Comparison of ENCODE assay signal across 9 cellular contexts in the genomic region with DNA sequence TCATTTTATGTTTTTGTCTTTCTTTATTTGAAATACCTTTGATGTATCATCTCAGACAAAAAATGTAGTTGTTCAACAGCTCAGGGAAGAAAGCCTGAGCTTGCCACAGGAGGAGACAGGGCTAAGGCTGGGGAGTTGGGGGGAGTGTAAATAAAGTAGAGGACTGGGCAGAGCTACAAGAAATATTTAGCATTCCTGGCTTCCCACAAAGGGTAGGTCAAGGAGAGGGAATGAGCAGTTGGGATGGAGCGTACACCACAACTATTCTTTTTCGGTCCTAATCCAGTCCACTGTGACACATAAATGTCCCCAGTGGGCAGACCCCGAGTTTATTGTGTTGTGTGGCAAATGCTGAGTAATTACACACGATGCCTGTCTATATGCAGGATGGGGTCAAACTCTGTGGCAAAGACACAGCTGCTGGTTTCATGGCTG.
DNase-seq lines count a peak whose midpoint lies in the region; FAIRE-seq lines count a peak whose summit lies in the region.
"Had no signal": no experiment of that assay in that cellular context is flagged by ENCODE, and none has a peak within 500 bp of the region (broad histone marks: within the 10 kb centered on the region; RNA-seq: fewer than 3 reads in every experiment).

No MANE protein-coding gene starts in this region.

- peaks cover 2% of the 10 kb centered on the region for H3K9me3 Mint-ChIP-seq in activated CD4-positive, alpha-beta memory T cell treated with anti-CD3 and anti-CD28 coated beads for 36 hours
- peaks cover 0 to 4% (median 0%) of the 10 kb centered on the region in 5 donors for H3K9me3 Mint-ChIP-seq in CD8-positive, alpha-beta memory T cell
- peaks cover 21% of the 10 kb centered on the region for H3K9me3 Mint-ChIP-seq in activated CD4-positive, alpha-beta T cell treated with anti-CD3 and anti-CD28 coated beads, Interleukin-2, amount 10 ng/mL, durations not matched to agents 24 days and 14 days

- peak overlapping the region; percentile 48 for H3K27ac ChIP-seq in rectal smooth muscle tissue (ENCODE audit: low read depth, low read length)
- no peak overlapping the region for H3K27ac ChIP-seq in CD8-positive, alpha-beta memory T cell (ENCODE audit: low read depth, low read length)

- intact Hi-C loops in activated CD4-positive, alpha-beta memory T cell treated with anti-CD3 and anti-CD28 coated beads for 36 hours (cut with micrococcal nuclease), result no loop called here
- intact Hi-C loops in activated CD4-positive, alpha-beta T cell treated with anti-CD3 and anti-CD28 coated beads, Interleukin-2, amount 10 ng/mL, durations not matched to agents 24 days and 14 days (cut with micrococcal nuclease), result no loop called here

- peaks cover 17% of the 10 kb centered on the region for H3K4me1 ChIP-seq in rectal smooth muscle tissue (ENCODE audit: control insufficient read depth, insufficient read depth, low read length)
- no peaks in the 10 kb centered on the region for H3K4me1 ChIP-seq in CD8-positive, alpha-beta memory T cell (ENCODE audit: insufficient read depth, low read length)

- peaks cover 6% of the 10 kb centered on the region for H3K4me1 Mint-ChIP-seq in activated CD4-positive, alpha-beta memory T cell treated with anti-CD3 and anti-CD28 coated beads for 36 hours (ENCODE audit: low read depth)
- no peaks in the 10 kb centered on the region for H3K4me1 Mint-ChIP-seq in CD8-positive, alpha-beta memory T cell
- H3K4me1 Mint-ChIP-seq in activated CD4-positive, alpha-beta T cell treated with anti-CD3 and anti-CD28 coated beads, Interleukin-2, amount 10 ng/mL, durations not matched to agents 24 days and 14 days, result peaks cover 7% of the 10 kb centered on the region

- no peaks in the 10 kb centered on the region for H3K27me3 Mint-ChIP-seq in activated CD4-positive, alpha-beta memory T cell treated with anti-CD3 and anti-CD28 coated beads for 36 hours
- H3K27me3 Mint-ChIP-seq in CD8-positive, alpha-beta memory T cell, result peaks cover 0 to 4% of the 10 kb centered on the region in 2 donors
- no peaks in the 10 kb centered on the region for H3K27me3 Mint-ChIP-seq in activated CD4-positive, alpha-beta T cell treated with anti-CD3 and anti-CD28 coated beads, Interleukin-2, amount 10 ng/mL, durations not matched to agents 24 days and 14 days

- POLR2A ChIA-PET in activated CD4-positive, alpha-beta memory T cell treated with anti-CD3 and anti-CD28 coated beads for 36 hours (lab: Charles Lee), result no interaction called here
- POLR2A ChIA-PET in CD8-positive, alpha-beta memory T cell (lab: Charles Lee), result no interaction called here

- H3K27ac Mint-ChIP-seq in activated CD4-positive, alpha-beta memory T cell treated with anti-CD3 and anti-CD28 coated beads for 36 hours, result no peak overlapping the region
- peak overlapping the region in 1 of 8 donors; percentile 77 for H3K27ac Mint-ChIP-seq in CD8-positive, alpha-beta memory T cell
- H3K27ac Mint-ChIP-seq in activated CD4-positive, alpha-beta T cell treated with anti-CD3 and anti-CD28 coated beads, Interleukin-2, amount 10 ng/mL, durations not matched to agents 24 days and 14 days, result no peak overlapping the region

- CTCF ChIA-PET in activated CD4-positive, alpha-beta memory T cell treated with anti-CD3 and anti-CD28 coated beads for 36 hours (lab: Charles Lee), result no interaction called here
- CTCF ChIA-PET in CD8-positive, alpha-beta memory T cell (lab: Charles Lee), result interaction anchor here (1.5 kb wide), 1 partner anchor 8 kb away, joined by 3 read pairs; no protein-coding TSS in a partner anchor

- H3K4me3 ChIP-seq in rectal smooth muscle tissue (ENCODE audit: low read length), result no peak overlapping the region
- H3K4me3 ChIP-seq in CD8-positive, alpha-beta memory T cell (ENCODE audit: low read length), result no peak overlapping the region

- no peak overlapping the region for H3K9ac ChIP-seq in rectal smooth muscle tissue (ENCODE audit: low read length)

- H3K36me3 Mint-ChIP-seq in activated CD4-positive, alpha-beta memory T cell treated with anti-CD3 and anti-CD28 coated beads for 36 hours, result no peaks in the 10 kb centered on the region
- H3K36me3 Mint-ChIP-seq in CD8-positive, alpha-beta memory T cell, result peaks cover 0 to 21% (median 2%) of the 10 kb centered on the region in 3 donors
- no peaks in the 10 kb centered on the region for H3K36me3 Mint-ChIP-seq in activated CD4-positive, alpha-beta T cell treated with anti-CD3 and anti-CD28 coated beads, Interleukin-2, amount 10 ng/mL, durations not matched to agents 24 days and 14 days (ENCODE audit: low read depth)

- no peaks in the 10 kb centered on the region for H3K9me3 ChIP-seq in CD8-positive, alpha-beta memory T cell (ENCODE audit: low read length)

- no peak overlapping the region for H3K4me3 Mint-ChIP-seq in activated CD4-positive, alpha-beta memory T cell treated with anti-CD3 and anti-CD28 coated beads for 36 hours
- no peak overlapping the region for H3K4me3 Mint-ChIP-seq in CD8-positive, alpha-beta memory T cell
- H3K4me3 Mint-ChIP-seq in activated CD4-positive, alpha-beta T cell treated with anti-CD3 and anti-CD28 coated beads, Interleukin-2, amount 10 ng/mL, durations not matched to agents 24 days and 14 days, result no peak overlapping the region

- DNase-seq in Caki2 (ENCODE audit: low read depth) (peak; percentile 60), RCC 7860 (ENCODE audit: low spot score) (peak; percentile 98), fibroblast of the conjunctiva (ENCODE audit: low read depth) (peak; percentile 75), COLO668 (lab: John Stamatoyannopoulos, UW; ENCODE audit: unreplicated experiment) (no peak)
- no peak for DNase-seq in activated CD4-positive, alpha-beta memory T cell treated with anti-CD3 and anti-CD28 coated beads for 36 hours
- DNase-seq in CD8-positive, alpha-beta memory T cell, result no peak
- DNase-seq in activated CD4-positive, alpha-beta T cell treated with anti-CD3 and anti-CD28 coated beads, Interleukin-2, amount 10 ng/mL, durations not matched to agents 24 days and 14 days, result no peak
- DNase-seq: NCI-H446 treated with DMSO at 0.1 percent for 48 hours had no signal

- FAIRE-seq in RCC 7860 (lab: Jason Lieb, UNC), result peak; percentile 96

- no peaks in the 10 kb centered on the region for H3K36me3 ChIP-seq in rectal smooth muscle tissue (ENCODE audit: control insufficient read depth, insufficient read depth, low read length)
- no peaks in the 10 kb centered on the region for H3K36me3 ChIP-seq in CD8-positive, alpha-beta memory T cell (ENCODE audit: insufficient read depth, low read length)

- no peaks in the 10 kb centered on the region for H3K27me3 ChIP-seq in rectal smooth muscle tissue (ENCODE audit: control insufficient read depth, insufficient read depth, low read length)
- H3K27me3 ChIP-seq in CD8-positive, alpha-beta memory T cell (ENCODE audit: insufficient read depth, low read length, poor library complexity, severe bottlenecking), result no peaks in the 10 kb centered on the region

- in situ Hi-C loops in Caki2 (cut with HindIII; ENCODE audit: low pct_unique_long_range_greater_than_20kb, low sequenced_read_pairs), result no loop called here

Comparison
In these comparisons a context has a peak if more than half of its experiments do, and no peak if none do; other contexts are left out.
1. DNase-seq: peak in Caki2 (single experiment), RCC 7860 (single experiment) and fibroblast of the conjunctiva (single experiment); none in activated CD4-positive, alpha-beta memory T cell treated with anti-CD3 and anti-CD28 coated beads for 36 hours (single experiment), CD8-positive, alpha-beta memory T cell (0 of 5), COLO668 (single experiment) and activated CD4-positive, alpha-beta T cell treated with anti-CD3 and anti-CD28 coated beads, Interleukin-2, amount 10 ng/mL, durations not matched to agents 24 days and 14 days (single experiment).